Comparison of ENCODE assay signal across 9 cellular contexts in the genomic region with DNA sequence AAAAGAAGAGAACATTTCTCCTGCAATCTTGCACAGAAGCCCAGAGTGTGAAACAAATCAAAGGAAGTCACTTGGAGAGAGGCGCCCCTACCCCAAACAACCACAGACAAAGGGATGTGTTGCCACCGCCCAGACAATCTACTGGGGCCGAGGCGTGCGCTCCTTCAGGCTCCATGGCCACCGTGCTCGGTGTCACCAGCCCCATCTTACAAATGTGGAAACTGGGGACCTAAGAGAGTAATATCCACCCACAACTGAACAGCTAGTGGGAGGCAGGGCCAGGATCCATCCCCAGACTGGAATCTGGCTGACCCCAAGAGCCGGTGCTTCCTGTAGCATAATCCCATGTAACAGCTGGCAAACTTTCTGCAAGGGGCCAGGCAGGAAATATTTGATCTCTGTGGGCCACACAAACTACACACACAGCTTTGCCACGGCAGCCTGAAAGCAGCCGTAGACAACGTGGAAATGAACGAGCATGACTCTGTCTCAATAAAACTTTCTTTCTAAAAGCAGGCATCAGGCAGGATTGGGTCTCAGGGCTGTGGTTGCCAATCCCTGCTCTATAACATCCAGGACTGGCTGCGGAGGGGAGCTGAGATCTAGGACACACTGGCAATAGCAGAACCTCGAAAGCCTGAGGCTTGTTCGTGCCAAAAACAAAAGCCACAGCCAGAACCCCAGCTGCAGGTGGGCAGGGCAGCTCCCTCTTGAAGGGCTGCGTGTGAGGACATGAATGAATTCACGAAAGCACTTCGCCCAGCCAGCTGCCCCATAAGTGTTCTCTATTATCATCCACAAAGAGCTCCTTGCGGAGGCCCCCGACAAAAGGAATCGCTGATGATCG. TPM values are rescaled to one million over a fixed set of nuclear protein-coding genes. Genes with fewer than 3 reads are reported as not detected.
DNase-seq lines count a peak whose midpoint lies in the region; ATAC-seq and TF ChIP-seq lines count a peak whose summit lies in the region.
"Had no signal": no experiment of that assay in that cellular context is flagged by ENCODE, and none has a peak within 500 bp of the region (broad histone marks: within the 10 kb centered on the region; RNA-seq: fewer than 3 reads in every experiment).

No MANE protein-coding gene starts in this region.

- no peaks in the 10 kb centered on the region; the same call in 1 of the 2 replicates for H3K27me3 ChIP-seq in IMR-90 (ENCODE audit: control insufficient read depth, insufficient read depth, low read length)
- H3K27me3 ChIP-seq in ectodermal cell (ENCODE audit: control insufficient read depth, insufficient read depth, low read length, poor library complexity, severe bottlenecking) = peaks cover 11% of the 10 kb centered on the region
- H3K27me3 ChIP-seq in psoas muscle (ENCODE audit: insufficient read depth in 3 of 3, low read length in 2 of 3) = peaks cover 0 to 2% (median 0%) of the 10 kb centered on the region in 3 donors

- no peak overlapping the region for H4K5ac ChIP-seq in IMR-90 (ENCODE audit: low read depth, low read length)

- 0 out of 2 replicates have a peak overlapping the region, but pooled peaks have one; percentile 45 for H3K14ac ChIP-seq in IMR-90 (replicated peaks; ENCODE audit: low read depth, low read length)

- H3K23ac ChIP-seq in IMR-90 (ENCODE audit: low read depth, low read length) = no peak overlapping the region

- H3K36me3 ChIP-seq in IMR-90 (ENCODE audit: control insufficient read depth, insufficient read depth, low read length) = peaks cover 3% of the 10 kb centered on the region
- no peaks in the 10 kb centered on the region for H3K36me3 ChIP-seq in ectodermal cell (ENCODE audit: control insufficient read depth, insufficient read depth, low read length)
- H3K36me3 ChIP-seq in psoas muscle (ENCODE audit: insufficient read depth in 1 of 2, low read depth in 1 of 2) = no peaks in the 10 kb centered on the region

- H3K18ac ChIP-seq in IMR-90 (ENCODE audit: low read depth, low read length) = no peak overlapping the region

- H3K27ac ChIP-seq in IMR-90 (ENCODE audit: insufficient read depth, low read length) = no peak overlapping the region
- peak overlapping the region; percentile 4 for H3K27ac ChIP-seq in ectodermal cell (ENCODE audit: insufficient read depth, low read depth, low read length, poor library complexity, severe bottlenecking)
- no peak overlapping the region for H3K27ac ChIP-seq in psoas muscle
- H3K27ac ChIP-seq: VCaP had no signal

- DNase-seq in IMR-90 (peak; percentile 39), NCI-H2196 treated with DMSO at 0.1 percent for 48 hours (lab: John Stamatoyannopoulos, UW; ENCODE audit: unreplicated experiment) (peak; percentile 24), retina (peak; percentile 60), T1000 (lab: John Stamatoyannopoulos, UW) (no peak), foreskin melanocyte (no peak), iPS-NIHi7 (ENCODE audit: extremely low spot score) (no peak), psoas muscle (no peak)

- H2BK15ac ChIP-seq in IMR-90 (ENCODE audit: low read depth, low read length) = no peak overlapping the region

- peaks cover 9% of the 10 kb centered on the region for H3K9me3 ChIP-seq in IMR-90 (ENCODE audit: control insufficient read depth, insufficient read depth, low read length)
- H3K9me3 ChIP-seq in ectodermal cell (ENCODE audit: control insufficient read depth, low read length) = peaks cover 4% of the 10 kb centered on the region
- H3K9me3 ChIP-seq in psoas muscle = no peaks in the 10 kb centered on the region

- POLR2A ChIA-PET in IMR-90 (lab: Charles Lee; ENCODE audit: unreplicated experiment) = no interaction called here

- H2BK20ac ChIP-seq in IMR-90 (ENCODE audit: low read depth, low read length) = no peak overlapping the region

- H4K8ac ChIP-seq in IMR-90 (ENCODE audit: low read depth in 2 of 2, low read length in 2 of 2) = no peak overlapping the region

- CTCF ChIA-PET in IMR-90 (lab: Yijun Ruan, JAX) = interaction anchor here (1.2 to 1.3 kb wide), 2 partner anchors 11 to 100 kb away, joined by 3 to 4 read pairs; no protein-coding TSS in a partner anchor

- ATAC-seq in IMR-90 (ENCODE audit: low read depth) = peak; percentile 30
- no peak for ATAC-seq in psoas muscle

- BruUV-seq in IMR-90 (replicated peaks; lab: Mats Ljungman, UMichigan) = no TSS peak

- H2BK5ac ChIP-seq in IMR-90 (ENCODE audit: low read depth, low read length, poor library complexity, severe bottlenecking) = no peak overlapping the region

- peak overlapping the region; percentile 7 for H2AK9ac ChIP-seq in IMR-90 (replicated peaks; ENCODE audit: low read depth, low read length, poor library complexity)

- no peak overlapping the region for H3K56ac ChIP-seq in IMR-90 (ENCODE audit: extremely low read depth, insufficient read depth, low read length)

- in situ Hi-C loops in IMR-90 (cut with MboI; ENCODE audit: low sequenced_read_pairs) = loop anchor here (5.0 kb wide), 1 partner anchor 58 kb away; no protein-coding TSS in a partner anchor

- TF ChIP-seq POLR2A in IMR-90 (IDR thresholded peaks at IDR 0.05; ENCODE audit: low read depth, low read length) = no peak

- H3K79me1 ChIP-seq in IMR-90 (ENCODE audit: low read depth in 1 of 2, low read length in 2 of 2) = peaks cover 3 to 4% of the 10 kb centered on the region in 2 experiments; a peak in 1 of 4 replicates

- H3K4me1 ChIP-seq in IMR-90 (ENCODE audit: control insufficient read depth, insufficient read depth, low read length) (peaks cover 3% of the 10 kb centered on the region; the same call in 1 of the 2 replicates), ectodermal cell (ENCODE audit: control insufficient read depth, insufficient read depth, low read length) (peaks cover 34% of the 10 kb centered on the region), psoas muscle (peaks cover 10% of the 10 kb centered on the region)

- H2AFZ ChIP-seq in IMR-90 (replicated peaks; ENCODE audit: low read length, poor library complexity) = peak overlapping the region; percentile 59

- H4K91ac ChIP-seq in IMR-90 (ENCODE audit: insufficient read depth, low read depth, low read length) = no peak overlapping the region

- no peaks in the 10 kb centered on the region for H3K9me1 ChIP-seq in IMR-90 (ENCODE audit: insufficient read depth, low read length)

- dilution Hi-C loops in IMR-90 (cut with HindIII; ENCODE audit: low sequenced_read_pairs, unreplicated experiment) = no loop called here

- no peak overlapping the region for H3K4me2 ChIP-seq in IMR-90 (ENCODE audit: low read depth, low read length)

- TF ChIP-seq CTCF in IMR-90 (conservative IDR thresholded peaks at IDR 0.05; ENCODE audit: low read depth, low read length) (no peak), psoas muscle (IDR thresholded peaks at IDR 0.05) (no peak)

- intact Hi-C loops in IMR-90 (cut with micrococcal nuclease) (loop anchor here (5.0 to 10.0 kb wide), 2 partner anchors 58 to 441 kb away; no protein-coding TSS in a partner anchor), psoas muscle (cut with DNase I) (loop anchor here (5.0 kb wide), 3 partner anchors 38 to 468 kb away; no protein-coding TSS in a partner anchor)

- peaks cover 13% of the 10 kb centered on the region for H4K20me1 ChIP-seq in IMR-90 (ENCODE audit: insufficient read depth, low read length)

- TF ChIP-seq RAD21 in IMR-90 (IDR thresholded peaks at IDR 0.05; ENCODE audit: low read length) = no peak

- H2BK120ac ChIP-seq in IMR-90 (ENCODE audit: low read depth, low read length) = no peak overlapping the region

- H3K9ac ChIP-seq in IMR-90 (ENCODE audit: low read depth, low read length) = no peak overlapping the region

- peak overlapping the region; percentile 5; the same call in 1 of the 2 replicates for H2AK5ac ChIP-seq in IMR-90 (ENCODE audit: low read depth, low read length)

- 37% methylated on average over 3 of the region's 22 CpGs; no CpG with 5 or more reads in 1 of the 2 experiments for WGBS in IMR-90 (ENCODE audit: extremely low coverage in 2 of 2, insufficient read length in 1 of 2), 2 experiments
- 45 to 49% methylated on average over 22 of the region's 22 CpGs for WGBS in ectodermal cell, 2 experiments
- WGBS in psoas muscle, 3 donors = 32 to 45% (median 42%) methylated on average over 22 of the region's 22 CpGs

- H3K4me3 ChIP-seq in IMR-90 (ENCODE audit: insufficient read depth, low read depth, low read length) (no peak overlapping the region), ectodermal cell (ENCODE audit: insufficient read depth, low read depth, low read length) (no peak overlapping the region), psoas muscle (no peak overlapping the region)

- H3K4ac ChIP-seq in IMR-90 (ENCODE audit: low read depth, low read length) = no peak overlapping the region

TF ChIP-seq in IMR-90, 13 proteins besides CTCF, POLR2A, EP300 and RAD21 (continues in another document):
- TF ChIP-seq MAFK (IDR thresholded peaks at IDR 0.05; ENCODE audit: low read depth, low read length) (no peak), RCOR1 (IDR thresholded peaks at IDR 0.05; ENCODE audit: insufficient replicate concordance, low read length) (no peak), NFE2L2 (IDR thresholded peaks at IDR 0.05; ENCODE audit: low read depth, low read length) (no peak), MAZ (IDR thresholded peaks at IDR 0.05; ENCODE audit: borderline replicate concordance, low read depth, low read length) (no peak), SMC3 (IDR thresholded peaks at IDR 0.05; ENCODE audit: low read depth, low read length) (no peak)

RNA-seq across cellular contexts. Expression of a gene that starts 26.6 kb away (rescaled TPM):
- total RNA-seq in IMR-90 (2012; rRNA removed) (12.8 and 13.4 TPM in 2 replicates), psoas muscle (1 to 10 TPM; 1.5 to 2.0 (median 1.7) TPM)
- polyA plus RNA-seq in IMR-90 (2012; rRNA removed) (11.3 and 12.0 TPM in 2 replicates), psoas muscle (1 to 10 TPM in 2 of 3 donors, under 1 TPM in 1; 0.93 to 1.2 (median 1.0) TPM)
- 4.0 and 9.5 TPM in 2 replicates for polyA plus RNA-seq in IMR-90 (2012; cell fraction: cytosol; rRNA removed)
- polyA plus RNA-seq in IMR-90 (2012; cell fraction: nucleus; rRNA removed; ENCODE audit: low replicate concordance) = 1.7 and 3.6 TPM in 2 replicates
- polyA plus RNA-seq in ectodermal cell (2013, experiment 1 of 4) = 54.2 TPM
- polyA plus RNA-seq in ectodermal cell (2013, experiment 2 of 4) = 54.0 TPM
- polyA plus RNA-seq in ectodermal cell (2013, experiment 3 of 4) = 43.2 TPM
- 41.8 TPM for polyA plus RNA-seq in ectodermal cell (2013, experiment 4 of 4)

RNA-seq across cellular contexts. Expression of a gene that starts 35.5 kb away (rescaled TPM):
- total RNA-seq in IMR-90 (2012; rRNA removed) (4.5 and 5.0 TPM in 2 replicates), psoas muscle (under 1 TPM in 2 of 4 donors, not detected in 2; 0.21 to 0.75 TPM)
- polyA plus RNA-seq in IMR-90 (2012; rRNA removed) (12.2 and 18.5 TPM in 2 replicates), psoas muscle (1 to 10 TPM in 1 of 3 donors, under 1 TPM in 2; 0.13 to 3.8 (median 0.24) TPM)
- 21.0 and 28.2 TPM in 2 replicates for polyA plus RNA-seq in IMR-90 (2012; cell fraction: cytosol; rRNA removed)
- 12.0 and 16.7 TPM in 2 replicates for polyA plus RNA-seq in IMR-90 (2012; cell fraction: nucleus; rRNA removed; ENCODE audit: low replicate concordance)
- 1.1 TPM for polyA plus RNA-seq in ectodermal cell (2013, experiment 1 of 4)
- 2.5 TPM for polyA plus RNA-seq in ectodermal cell (2013, experiment 2 of 4)
- polyA plus RNA-seq in ectodermal cell (2013, experiment 3 of 4) = 2.4 TPM
- polyA plus RNA-seq in ectodermal cell (2013, experiment 4 of 4) = 3.0 TPM

Comparison
In these comparisons a context has a peak if more than half of its experiments do, and no peak if none do; other contexts are left out.
1. DNase-seq: peak in IMR-90 (single experiment), NCI-H2196 treated with DMSO at 0.1 percent for 48 hours (single experiment) and retina (single experiment); none in T1000 (single experiment), foreskin melanocyte (single experiment), iPS-NIHi7 (single experiment) and psoas muscle (0 of 2).